1 cellular context compared by ENCODE assay signal in the genomic region with DNA sequence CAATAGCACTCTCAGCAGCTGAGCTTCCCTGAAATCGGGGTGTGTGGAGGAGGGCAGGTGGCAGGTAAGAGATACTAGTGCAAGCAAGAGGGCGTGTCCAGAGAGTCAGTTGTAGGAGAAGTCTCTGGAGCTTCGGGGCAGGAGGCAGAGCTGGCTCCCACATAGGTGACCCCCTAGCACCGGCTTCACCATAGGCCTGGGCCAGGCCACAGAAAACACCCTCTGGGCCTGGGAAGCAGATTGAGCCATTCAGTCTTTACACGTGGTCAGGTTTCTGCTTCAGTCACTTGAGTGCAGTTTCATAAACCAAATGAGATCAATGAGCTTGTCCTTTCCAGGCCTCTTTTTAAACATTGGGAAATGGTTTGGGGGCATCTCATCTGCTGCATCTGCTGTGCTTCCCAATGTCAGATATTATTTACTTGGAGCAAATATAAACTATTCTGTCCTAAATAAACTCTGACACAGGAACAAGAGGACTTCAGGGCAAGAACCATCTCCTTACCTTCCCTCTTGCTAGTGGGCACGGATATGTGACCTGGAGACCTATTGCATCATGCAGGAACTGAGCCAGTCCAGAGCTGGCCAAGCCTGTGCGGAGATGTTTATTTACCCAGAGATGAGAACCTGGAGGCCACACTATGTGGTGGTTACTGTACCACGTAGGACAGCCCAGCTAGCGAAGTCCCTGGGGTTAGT.
TF ChIP-seq lines count a peak whose summit lies in the region.

No MANE protein-coding gene starts in this region.

TF ChIP-seq in K562, 482 proteins besides CTCF, POLR2A, EP300 and RAD21 (continues in another document):
- no peak for TF ChIP-seq SMAD3 (CRISPR knock-in tag; conservative IDR thresholded peaks at IDR 0.05)
- peak; percentile 74; the same call in 1 of the 2 replicates for TF ChIP-seq ZSCAN32 (CRISPR knock-in tag; IDR thresholded peaks at IDR 0.05)
- TF ChIP-seq HNRNPH1 (optimal IDR thresholded peaks at IDR 0.05; ENCODE audit: low read depth, low read length): no peak
- TF ChIP-seq, protein P1, sequence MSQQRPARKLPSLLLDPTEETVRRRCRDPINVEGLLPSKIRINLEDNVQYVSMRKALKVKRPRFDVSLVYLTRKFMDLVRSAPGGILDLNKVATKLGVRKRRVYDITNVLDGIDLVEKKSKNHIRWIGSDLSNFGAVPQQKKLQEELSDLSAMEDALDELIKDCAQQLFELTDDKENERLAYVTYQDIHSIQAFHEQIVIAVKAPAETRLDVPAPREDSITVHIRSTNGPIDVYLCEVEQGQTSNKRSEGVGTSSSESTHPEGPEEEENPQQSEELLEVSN (IDR thresholded peaks at IDR 0.05; ENCODE audit: borderline replicate concordance in 1 of 2, extremely low read depth in 1 of 2, insufficient read depth in 1 of 2, insufficient read length in 1 of 2, low read depth in 1 of 2, low read length in 1 of 2, poor library complexity in 1 of 2, severe bottlenecking in 1 of 2): no peak
- TF ChIP-seq SMARCA5 (IDR thresholded peaks at IDR 0.05): no peak
- no peak for TF ChIP-seq ADNP (tag; IDR thresholded peaks at IDR 0.05)
- TF ChIP-seq ZFP36 (IDR thresholded peaks at IDR 0.05; ENCODE audit: low read depth, low read length, partially characterized antibody): no peak
- TF ChIP-seq, protein P2, sequence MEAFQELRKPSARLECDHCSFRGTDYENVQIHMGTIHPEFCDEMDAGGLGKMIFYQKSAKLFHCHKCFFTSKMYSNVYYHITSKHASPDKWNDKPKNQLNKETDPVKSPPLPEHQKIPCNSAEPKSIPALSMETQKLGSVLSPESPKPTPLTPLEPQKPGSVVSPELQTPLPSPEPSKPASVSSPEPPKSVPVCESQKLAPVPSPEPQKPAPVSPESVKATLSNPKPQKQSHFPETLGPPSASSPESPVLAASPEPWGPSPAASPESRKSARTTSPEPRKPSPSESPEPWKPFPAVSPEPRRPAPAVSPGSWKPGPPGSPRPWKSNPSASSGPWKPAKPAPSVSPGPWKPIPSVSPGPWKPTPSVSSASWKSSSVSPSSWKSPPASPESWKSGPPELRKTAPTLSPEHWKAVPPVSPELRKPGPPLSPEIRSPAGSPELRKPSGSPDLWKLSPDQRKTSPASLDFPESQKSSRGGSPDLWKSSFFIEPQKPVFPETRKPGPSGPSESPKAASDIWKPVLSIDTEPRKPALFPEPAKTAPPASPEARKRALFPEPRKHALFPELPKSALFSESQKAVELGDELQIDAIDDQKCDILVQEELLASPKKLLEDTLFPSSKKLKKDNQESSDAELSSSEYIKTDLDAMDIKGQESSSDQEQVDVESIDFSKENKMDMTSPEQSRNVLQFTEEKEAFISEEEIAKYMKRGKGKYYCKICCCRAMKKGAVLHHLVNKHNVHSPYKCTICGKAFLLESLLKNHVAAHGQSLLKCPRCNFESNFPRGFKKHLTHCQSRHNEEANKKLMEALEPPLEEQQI (IDR thresholded peaks at IDR 0.05): no peak
- no peak for TF ChIP-seq ELF4 (CRISPR knock-in tag; IDR thresholded peaks at IDR 0.05)
- peak; percentile 33; the same call in 1 of the 2 replicates for TF ChIP-seq L3MBTL2 (IDR thresholded peaks at IDR 0.05)
- peak; percentile 40; the same call in 1 of the 2 replicates for TF ChIP-seq CXXC5 (CRISPR knock-in tag; IDR thresholded peaks at IDR 0.05)
- TF ChIP-seq, protein P3, sequence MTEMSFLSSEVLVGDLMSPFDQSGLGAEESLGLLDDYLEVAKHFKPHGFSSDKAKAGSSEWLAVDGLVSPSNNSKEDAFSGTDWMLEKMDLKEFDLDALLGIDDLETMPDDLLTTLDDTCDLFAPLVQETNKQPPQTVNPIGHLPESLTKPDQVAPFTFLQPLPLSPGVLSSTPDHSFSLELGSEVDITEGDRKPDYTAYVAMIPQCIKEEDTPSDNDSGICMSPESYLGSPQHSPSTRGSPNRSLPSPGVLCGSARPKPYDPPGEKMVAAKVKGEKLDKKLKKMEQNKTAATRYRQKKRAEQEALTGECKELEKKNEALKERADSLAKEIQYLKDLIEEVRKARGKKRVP (CRISPR knock-in tag; IDR thresholded peaks at IDR 0.05): peak; percentile 81
- TF ChIP-seq ZNF354B (CRISPR knock-in tag; IDR thresholded peaks at IDR 0.05): no peak
- no peak for TF ChIP-seq RBM15 (IDR thresholded peaks at IDR 0.05; ENCODE audit: insufficient read depth, low read length)
- 0 out of 4 replicates have a peak, but pooled peaks of 1 of the 2 experiments have one; percentile 34 for TF ChIP-seq FOXA3 (CRISPR knock-in tag; conservative IDR thresholded peaks at IDR 0.05 in 1 of 2, IDR thresholded peaks at IDR 0.05 in 1 of 2)
- no peak for TF ChIP-seq PHB (CRISPR knock-in tag; IDR thresholded peaks at IDR 0.05)
- no peak for TF ChIP-seq TAL1 (IDR thresholded peaks at IDR 0.05)
- TF ChIP-seq CEBPB (tag; IDR thresholded peaks at IDR 0.05): peak; percentile 76
- TF ChIP-seq, protein P4, sequence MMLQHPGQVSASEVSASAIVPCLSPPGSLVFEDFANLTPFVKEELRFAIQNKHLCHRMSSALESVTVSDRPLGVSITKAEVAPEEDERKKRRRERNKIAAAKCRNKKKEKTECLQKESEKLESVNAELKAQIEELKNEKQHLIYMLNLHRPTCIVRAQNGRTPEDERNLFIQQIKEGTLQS (IDR thresholded peaks at IDR 0.05): peak; percentile 87
- TF ChIP-seq, protein P4 (CRISPR knock-in tag; conservative IDR thresholded peaks at IDR 0.05): no peak
- no peak for TF ChIP-seq SREBF1 (IDR thresholded peaks at IDR 0.05; ENCODE audit: borderline replicate concordance, low read depth, low read length)
- peak; percentile 62; the same call in 1 of the 2 replicates for TF ChIP-seq DMBX1 (CRISPR knock-in tag; IDR thresholded peaks at IDR 0.05; ENCODE audit: borderline replicate concordance)
- TF ChIP-seq SMARCA4 (IDR thresholded peaks at IDR 0.05): no peak
- TF ChIP-seq, protein P5, sequence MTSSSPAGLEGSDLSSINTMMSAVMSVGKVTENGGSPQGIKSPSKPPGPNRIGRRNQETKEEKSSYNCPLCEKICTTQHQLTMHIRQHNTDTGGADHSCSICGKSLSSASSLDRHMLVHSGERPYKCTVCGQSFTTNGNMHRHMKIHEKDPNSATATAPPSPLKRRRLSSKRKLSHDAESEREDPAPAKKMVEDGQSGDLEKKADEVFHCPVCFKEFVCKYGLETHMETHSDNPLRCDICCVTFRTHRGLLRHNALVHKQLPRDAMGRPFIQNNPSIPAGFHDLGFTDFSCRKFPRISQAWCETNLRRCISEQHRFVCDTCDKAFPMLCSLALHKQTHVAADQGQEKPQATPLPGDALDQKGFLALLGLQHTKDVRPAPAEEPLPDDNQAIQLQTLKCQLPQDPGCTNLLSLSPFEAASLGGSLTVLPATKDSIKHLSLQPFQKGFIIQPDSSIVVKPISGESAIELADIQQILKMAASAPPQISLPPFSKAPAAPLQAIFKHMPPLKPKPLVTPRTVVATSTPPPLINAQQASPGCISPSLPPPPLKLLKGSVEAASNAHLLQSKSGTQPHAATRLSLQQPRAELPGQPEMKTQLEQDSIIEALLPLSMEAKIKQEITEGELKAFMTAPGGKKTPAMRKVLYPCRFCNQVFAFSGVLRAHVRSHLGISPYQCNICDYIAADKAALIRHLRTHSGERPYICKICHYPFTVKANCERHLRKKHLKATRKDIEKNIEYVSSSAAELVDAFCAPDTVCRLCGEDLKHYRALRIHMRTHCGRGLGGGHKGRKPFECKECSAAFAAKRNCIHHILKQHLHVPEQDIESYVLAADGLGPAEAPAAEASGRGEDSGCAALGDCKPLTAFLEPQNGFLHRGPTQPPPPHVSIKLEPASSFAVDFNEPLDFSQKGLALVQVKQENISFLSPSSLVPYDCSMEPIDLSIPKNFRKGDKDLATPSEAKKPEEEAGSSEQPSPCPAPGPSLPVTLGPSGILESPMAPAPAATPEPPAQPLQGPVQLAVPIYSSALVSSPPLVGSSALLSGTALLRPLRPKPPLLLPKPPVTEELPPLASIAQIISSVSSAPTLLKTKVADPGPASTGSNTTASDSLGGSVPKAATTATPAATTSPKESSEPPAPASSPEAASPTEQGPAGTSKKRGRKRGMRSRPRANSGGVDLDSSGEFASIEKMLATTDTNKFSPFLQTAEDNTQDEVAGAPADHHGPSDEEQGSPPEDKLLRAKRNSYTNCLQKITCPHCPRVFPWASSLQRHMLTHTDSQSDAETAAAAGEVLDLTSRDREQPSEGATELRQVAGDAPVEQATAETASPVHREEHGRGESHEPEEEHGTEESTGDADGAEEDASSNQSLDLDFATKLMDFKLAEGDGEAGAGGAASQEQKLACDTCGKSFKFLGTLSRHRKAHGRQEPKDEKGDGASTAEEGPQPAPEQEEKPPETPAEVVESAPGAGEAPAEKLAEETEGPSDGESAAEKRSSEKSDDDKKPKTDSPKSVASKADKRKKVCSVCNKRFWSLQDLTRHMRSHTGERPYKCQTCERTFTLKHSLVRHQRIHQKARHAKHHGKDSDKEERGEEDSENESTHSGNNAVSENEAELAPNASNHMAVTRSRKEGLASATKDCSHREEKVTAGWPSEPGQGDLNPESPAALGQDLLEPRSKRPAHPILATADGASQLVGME (CRISPR knock-in tag; IDR thresholded peaks at IDR 0.05): no peak
- TF ChIP-seq RUNX1 (IDR thresholded peaks at IDR 0.05; ENCODE audit: low read depth): no peak
- no peak for TF ChIP-seq NBN (IDR thresholded peaks at IDR 0.05; ENCODE audit: low read depth)
- TF ChIP-seq ZNF785 (CRISPR knock-in tag; IDR thresholded peaks at IDR 0.05): no peak
- 0 out of 2 replicates have a peak, but pooled peaks have one; percentile 20 for TF ChIP-seq ETV1 (tag; conservative IDR thresholded peaks at IDR 0.05; ENCODE audit: low read depth)
- no peak for TF ChIP-seq CSDE1 (IDR thresholded peaks at IDR 0.05)
- TF ChIP-seq ZKSCAN1 (IDR thresholded peaks at IDR 0.05; ENCODE audit: low read depth, low read length): peak; percentile 62; the same call in 1 of the 2 replicates
- no peak for TF ChIP-seq TBP (optimal IDR thresholded peaks at IDR 0.05; ENCODE audit: low read depth, low read length)
- TF ChIP-seq, protein P6, sequence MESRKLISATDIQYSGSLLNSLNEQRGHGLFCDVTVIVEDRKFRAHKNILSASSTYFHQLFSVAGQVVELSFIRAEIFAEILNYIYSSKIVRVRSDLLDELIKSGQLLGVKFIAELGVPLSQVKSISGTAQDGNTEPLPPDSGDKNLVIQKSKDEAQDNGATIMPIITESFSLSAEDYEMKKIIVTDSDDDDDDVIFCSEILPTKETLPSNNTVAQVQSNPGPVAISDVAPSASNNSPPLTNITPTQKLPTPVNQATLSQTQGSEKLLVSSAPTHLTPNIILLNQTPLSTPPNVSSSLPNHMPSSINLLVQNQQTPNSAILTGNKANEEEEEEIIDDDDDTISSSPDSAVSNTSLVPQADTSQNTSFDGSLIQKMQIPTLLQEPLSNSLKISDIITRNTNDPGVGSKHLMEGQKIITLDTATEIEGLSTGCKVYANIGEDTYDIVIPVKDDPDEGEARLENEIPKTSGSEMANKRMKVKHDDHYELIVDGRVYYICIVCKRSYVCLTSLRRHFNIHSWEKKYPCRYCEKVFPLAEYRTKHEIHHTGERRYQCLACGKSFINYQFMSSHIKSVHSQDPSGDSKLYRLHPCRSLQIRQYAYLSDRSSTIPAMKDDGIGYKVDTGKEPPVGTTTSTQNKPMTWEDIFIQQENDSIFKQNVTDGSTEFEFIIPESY (CRISPR knock-in tag; IDR thresholded peaks at IDR 0.05): no peak
- TF ChIP-seq CEBPG (CRISPR knock-in tag; IDR thresholded peaks at IDR 0.05): peak; percentile 76
- peak; percentile 90 to 94 for TF ChIP-seq CEBPG (tag; conservative IDR thresholded peaks at IDR 0.05 in 1 of 2, IDR thresholded peaks at IDR 0.05 in 1 of 2)
- TF ChIP-seq NFYB (IDR thresholded peaks at IDR 0.05; ENCODE audit: extremely low read depth, insufficient read length): no peak
- TF ChIP-seq, protein P7, sequence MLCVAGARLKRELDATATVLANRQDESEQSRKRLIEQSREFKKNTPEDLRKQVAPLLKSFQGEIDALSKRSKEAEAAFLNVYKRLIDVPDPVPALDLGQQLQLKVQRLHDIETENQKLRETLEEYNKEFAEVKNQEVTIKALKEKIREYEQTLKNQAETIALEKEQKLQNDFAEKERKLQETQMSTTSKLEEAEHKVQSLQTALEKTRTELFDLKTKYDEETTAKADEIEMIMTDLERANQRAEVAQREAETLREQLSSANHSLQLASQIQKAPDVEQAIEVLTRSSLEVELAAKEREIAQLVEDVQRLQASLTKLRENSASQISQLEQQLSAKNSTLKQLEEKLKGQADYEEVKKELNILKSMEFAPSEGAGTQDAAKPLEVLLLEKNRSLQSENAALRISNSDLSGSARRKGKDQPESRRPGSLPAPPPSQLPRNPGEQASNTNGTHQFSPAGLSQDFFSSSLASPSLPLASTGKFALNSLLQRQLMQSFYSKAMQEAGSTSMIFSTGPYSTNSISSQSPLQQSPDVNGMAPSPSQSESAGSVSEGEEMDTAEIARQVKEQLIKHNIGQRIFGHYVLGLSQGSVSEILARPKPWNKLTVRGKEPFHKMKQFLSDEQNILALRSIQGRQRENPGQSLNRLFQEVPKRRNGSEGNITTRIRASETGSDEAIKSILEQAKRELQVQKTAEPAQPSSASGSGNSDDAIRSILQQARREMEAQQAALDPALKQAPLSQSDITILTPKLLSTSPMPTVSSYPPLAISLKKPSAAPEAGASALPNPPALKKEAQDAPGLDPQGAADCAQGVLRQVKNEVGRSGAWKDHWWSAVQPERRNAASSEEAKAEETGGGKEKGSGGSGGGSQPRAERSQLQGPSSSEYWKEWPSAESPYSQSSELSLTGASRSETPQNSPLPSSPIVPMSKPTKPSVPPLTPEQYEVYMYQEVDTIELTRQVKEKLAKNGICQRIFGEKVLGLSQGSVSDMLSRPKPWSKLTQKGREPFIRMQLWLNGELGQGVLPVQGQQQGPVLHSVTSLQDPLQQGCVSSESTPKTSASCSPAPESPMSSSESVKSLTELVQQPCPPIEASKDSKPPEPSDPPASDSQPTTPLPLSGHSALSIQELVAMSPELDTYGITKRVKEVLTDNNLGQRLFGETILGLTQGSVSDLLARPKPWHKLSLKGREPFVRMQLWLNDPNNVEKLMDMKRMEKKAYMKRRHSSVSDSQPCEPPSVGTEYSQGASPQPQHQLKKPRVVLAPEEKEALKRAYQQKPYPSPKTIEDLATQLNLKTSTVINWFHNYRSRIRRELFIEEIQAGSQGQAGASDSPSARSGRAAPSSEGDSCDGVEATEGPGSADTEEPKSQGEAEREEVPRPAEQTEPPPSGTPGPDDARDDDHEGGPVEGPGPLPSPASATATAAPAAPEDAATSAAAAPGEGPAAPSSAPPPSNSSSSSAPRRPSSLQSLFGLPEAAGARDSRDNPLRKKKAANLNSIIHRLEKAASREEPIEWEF (CRISPR knock-in tag; IDR thresholded peaks at IDR 0.05): no peak
- TF ChIP-seq NR2F6 (CRISPR knock-in tag; IDR thresholded peaks at IDR 0.05): no peak
- TF ChIP-seq, protein P8, sequence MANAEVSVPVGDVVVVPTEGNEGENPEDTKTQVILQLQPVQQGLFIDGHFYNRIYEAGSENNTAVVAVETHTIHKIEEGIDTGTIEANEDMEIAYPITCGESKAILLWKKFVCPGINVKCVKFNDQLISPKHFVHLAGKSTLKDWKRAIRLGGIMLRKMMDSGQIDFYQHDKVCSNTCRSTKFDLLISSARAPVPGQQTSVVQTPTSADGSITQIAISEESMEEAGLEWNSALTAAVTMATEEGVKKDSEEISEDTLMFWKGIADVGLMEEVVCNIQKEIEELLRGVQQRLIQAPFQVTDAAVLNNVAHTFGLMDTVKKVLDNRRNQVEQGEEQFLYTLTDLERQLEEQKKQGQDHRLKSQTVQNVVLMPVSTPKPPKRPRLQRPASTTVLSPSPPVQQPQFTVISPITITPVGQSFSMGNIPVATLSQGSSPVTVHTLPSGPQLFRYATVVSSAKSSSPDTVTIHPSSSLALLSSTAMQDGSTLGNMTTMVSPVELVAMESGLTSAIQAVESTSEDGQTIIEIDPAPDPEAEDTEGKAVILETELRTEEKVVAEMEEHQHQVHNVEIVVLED (CRISPR knock-in tag; IDR thresholded peaks at IDR 0.05): no peak
